1 cellular context compared by ENCODE assay signal in genomic region chr14:21534576-21534975, GRCh38.
TF ChIP-seq lines count a peak whose summit lies in the region.

No MANE protein-coding gene starts in this region.

TF ChIP-seq in K562, 482 proteins besides CTCF, POLR2A, EP300 and RAD21:
- TF ChIP-seq ZNF212 (CRISPR knock-in tag; IDR thresholded peaks at IDR 0.05) (no peak), HMGXB4 (CRISPR knock-in tag; IDR thresholded peaks at IDR 0.05) (no peak), MECOM (CRISPR knock-in tag; IDR thresholded peaks at IDR 0.05) (no peak), SP2 (IDR thresholded peaks at IDR 0.05; ENCODE audit: extremely low read depth, low read depth, low read length, poor library complexity, severe bottlenecking) (no peak), ELF1 (tag; IDR thresholded peaks at IDR 0.05) (no peak), MCM7 (IDR thresholded peaks at IDR 0.05) (no peak), HINFP (tag; conservative IDR thresholded peaks at IDR 0.05; ENCODE audit: low read depth) (no peak), ELK1 (CRISPR knock-in tag; IDR thresholded peaks at IDR 0.05) (no peak), ZFP30 (CRISPR knock-in tag; IDR thresholded peaks at IDR 0.05; ENCODE audit: borderline replicate concordance) (no peak), NCOA2 (IDR thresholded peaks at IDR 0.05; ENCODE audit: partially characterized antibody in 2 of 2) (no peak), NR4A1 (CRISPR knock-in tag; IDR thresholded peaks at IDR 0.05) (no peak), NR4A1 (tag; IDR thresholded peaks at IDR 0.05) (no peak), ARHGAP35 (IDR thresholded peaks at IDR 0.05; ENCODE audit: partially characterized antibody) (no peak)
